12 cellular contexts compared by ENCODE assay signal in the genomic region with DNA sequence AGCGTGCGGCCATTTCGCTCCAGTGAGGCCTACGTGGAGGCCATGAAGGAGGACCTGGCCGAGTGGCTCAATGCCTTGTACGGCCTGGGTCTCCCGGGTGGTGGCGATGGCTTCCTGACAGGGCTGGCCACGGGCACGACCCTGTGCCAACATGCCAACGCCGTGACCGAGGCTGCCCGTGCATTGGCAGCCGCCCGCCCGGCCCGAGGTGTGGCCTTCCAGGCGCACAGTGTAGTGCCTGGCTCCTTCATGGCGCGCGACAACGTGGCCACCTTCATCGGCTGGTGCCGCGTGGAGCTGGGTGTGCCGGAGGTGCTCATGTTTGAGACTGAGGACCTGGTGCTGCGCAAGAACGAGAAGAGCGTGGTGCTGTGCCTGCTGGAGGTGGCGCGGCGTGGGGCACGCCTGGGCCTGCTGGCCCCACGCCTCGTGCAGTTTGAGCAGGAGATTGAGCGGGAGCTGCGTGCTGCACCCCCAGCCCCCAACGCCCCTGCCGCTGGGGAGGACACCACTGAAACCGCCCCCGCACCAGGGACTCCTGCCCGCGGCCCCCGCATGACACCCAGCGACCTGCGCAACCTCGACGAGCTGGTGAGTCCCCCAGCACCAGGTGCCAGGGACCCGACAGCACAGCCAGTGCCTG. TPM values are rescaled to one million over a fixed set of nuclear protein-coding genes. Genes with fewer than 3 reads are reported as not detected.
DNase-seq lines count a peak whose midpoint lies in the region; ATAC-seq and TF ChIP-seq lines count a peak whose summit lies in the region.
"Had no signal": no experiment of that assay in that cellular context is flagged by ENCODE, and none has a peak within 500 bp of the region (broad histone marks: within the 10 kb centered on the region; RNA-seq: fewer than 3 reads in every experiment).

No MANE protein-coding gene starts in this region.

- TF ChIP-seq EP300 in sigmoid colon (IDR thresholded peaks at IDR 0.05): no peak

- ATAC-seq in RWPE2 (ENCODE audit: low read depth): no peak
- no peak for ATAC-seq in HG03460 (IDR thresholded peaks at IDR 0.05; ENCODE audit: unreplicated experiment)

- intact Hi-C loops in Calu3 (cut with micrococcal nuclease; ENCODE audit: unreplicated experiment): no loop called here
- intact Hi-C loops in sigmoid colon (cut with DNase I): no loop called here

- no peak for TF ChIP-seq POLR2A in sigmoid colon (IDR thresholded peaks at IDR 0.05)

- H3K27me3 ChIP-seq in RWPE2 (ENCODE audit: insufficient read depth, poor library complexity, severe bottlenecking) (peaks cover 2% of the 10 kb centered on the region), sigmoid colon (peaks cover 0 to 2% (median under 1%) of the 10 kb centered on the region in 3 donors)

- peaks cover 28% of the 10 kb centered on the region for H3K4me1 Mint-ChIP-seq in Calu3 (ENCODE audit: low read depth, unreplicated experiment)

- H3K4me1 ChIP-seq in RWPE2 (ENCODE audit: insufficient read depth, poor library complexity, severe bottlenecking) (peaks cover 22% of the 10 kb centered on the region), sigmoid colon (peaks cover 0 to 70% (median 54%) of the 10 kb centered on the region in 4 donors)

- H3K9me3 Mint-ChIP-seq in Calu3 (ENCODE audit: low read depth, unreplicated experiment): no peaks in the 10 kb centered on the region
- H3K9me3 Mint-ChIP-seq: activated naive CD4-positive, alpha-beta T cell treated with anti-CD3 and anti-CD28 coated beads for 36 hours had no signal

- H3K9me3 ChIP-seq in RWPE2 (ENCODE audit: severe bottlenecking) (no peaks in the 10 kb centered on the region), sigmoid colon (no peaks in the 10 kb centered on the region)
- H3K9me3 ChIP-seq: SJSA1 had no signal

- H3K36me3 Mint-ChIP-seq in Calu3 (ENCODE audit: insufficient read depth, unreplicated experiment): peaks cover 59% of the 10 kb centered on the region

- H3K27ac Mint-ChIP-seq in Calu3 (ENCODE audit: unreplicated experiment): no peak overlapping the region
- H3K27ac Mint-ChIP-seq: activated naive CD4-positive, alpha-beta T cell treated with anti-CD3 and anti-CD28 coated beads for 36 hours had no signal

- WGBS in sigmoid colon, 2 donors: 83 to 89% methylated on average over 50 of the region's 50 CpGs

- BruUV-seq in Calu3 (replicated peaks; lab: Mats Ljungman, UMichigan): no TSS peak

- DNase-seq in Calu3 (no peak), RWPE2 (ENCODE audit: low spot score) (peak; percentile 64), fibroblast of mammary gland (ENCODE audit: low read depth) (no peak), sigmoid colon (peak; percentile 71), pons (ENCODE audit: low spot score) (no peak), NCI-H2081 (lab: John Stamatoyannopoulos, UW) (no peak), NCI-H446 treated with DMSO at 0.1 percent for 48 hours (lab: John Stamatoyannopoulos, UW) (no peak)
- DNase-seq: activated naive CD4-positive, alpha-beta T cell treated with anti-CD3 and anti-CD28 coated beads for 36 hours; stimulated activated CD4-positive, alpha-beta T cell treated with anti-CD3 and anti-CD28 coated beads, Interleukin-4, amount 100 ng/mL, for 4 hours had no signal

- no peak for TF ChIP-seq CTCF in Calu3 (IDR thresholded peaks at IDR 0.05; ENCODE audit: unreplicated experiment)
- TF ChIP-seq CTCF in RWPE2 (IDR thresholded peaks at IDR 0.05; ENCODE audit: poor library complexity, severe bottlenecking): no peak
- TF ChIP-seq CTCF in fibroblast of mammary gland (conservative IDR thresholded peaks at IDR 0.05; ENCODE audit: control insufficient read depth, insufficient read depth, low read depth, low read length): no peak
- TF ChIP-seq CTCF in sigmoid colon (IDR thresholded peaks at IDR 0.05): no peak

- H3K27me3 Mint-ChIP-seq in Calu3 (ENCODE audit: unreplicated experiment): peaks cover 2% of the 10 kb centered on the region

- CTCF ChIA-PET in Calu3 (lab: Charles Lee): no interaction called here

- peak overlapping the region; percentile 81 for H3K4me3 Mint-ChIP-seq in Calu3 (ENCODE audit: low read depth, unreplicated experiment)

- no peak overlapping the region for H3K4me3 ChIP-seq in RWPE2 (ENCODE audit: severe bottlenecking)
- peak overlapping the region; percentile 72 for H3K4me3 ChIP-seq in fibroblast of mammary gland (ENCODE audit: control insufficient read depth, low read depth, low read length)
- H3K4me3 ChIP-seq in sigmoid colon: peak overlapping the region; percentile 65 to 94 (median 87)

- peak overlapping the region; percentile 76 for H3K27ac ChIP-seq in RWPE2 (ENCODE audit: poor library complexity, severe bottlenecking)
- peak overlapping the region; percentile 86 to 94 (median 88) for H3K27ac ChIP-seq in sigmoid colon
- H3K27ac ChIP-seq: KMS-11 had no signal

- H3K36me3 ChIP-seq in RWPE2 (ENCODE audit: low read depth): no peaks in the 10 kb centered on the region
- H3K36me3 ChIP-seq in sigmoid colon: no peaks in the 10 kb centered on the region

RNA-seq across cellular contexts. Expression of gene GAS2L1, which starts 1.8 kb away (rescaled TPM):
- total RNA-seq in Calu3 (2022) (16.6 and 16.9 TPM in 2 replicates), sigmoid colon (10 to 100 TPM; 14.0 to 25.2 (median 19.3) TPM)
- 10 to 100 TPM; 12.0 to 27.5 (median 23.8) TPM for polyA plus RNA-seq in sigmoid colon

RNA-seq across cellular contexts. Expression of gene RASL10A, which starts 7.2 kb away (rescaled TPM):
- total RNA-seq in Calu3 (2022) (1.6 and 2.2 TPM in 2 replicates), sigmoid colon (1 to 10 TPM in 2 of 4 donors, under 1 TPM in 2; 0.33 to 1.7 (median 0.92) TPM)
- 1 to 10 TPM in 1 of 3 donors, not detected in 2; 3.0 TPM for polyA plus RNA-seq in sigmoid colon
- total RNA-seq: activated naive CD4-positive, alpha-beta T cell treated with anti-CD3 and anti-CD28 coated beads for 36 hours; SJSA1 had no signal

RNA-seq across cellular contexts. Expression of gene EWSR1, which starts 40.2 kb away (rescaled TPM):
- total RNA-seq in Calu3 (2022) (368 and 374 TPM in 2 replicates), sigmoid colon (100 to 1,000 TPM; 170 to 233 (median 177) TPM)
- 100 to 1,000 TPM in 1 of 3 donors, 10 to 100 TPM in 2; 81.4 to 182 (median 83.5) TPM for polyA plus RNA-seq in sigmoid colon

RNA-seq across cellular contexts. Expression of gene RHBDD3, which starts 40.5 kb away (rescaled TPM):
- total RNA-seq in Calu3 (2022): 51.5 and 51.7 TPM in 2 replicates
- total RNA-seq in sigmoid colon: 10 to 100 TPM; 16.1 to 20.5 (median 18.0) TPM
- 10 to 100 TPM in 1 of 3 donors, 1 to 10 TPM in 2; 5.4 to 40.7 (median 8.3) TPM for polyA plus RNA-seq in sigmoid colon

Comparison
In these comparisons a context has a peak if more than half of its experiments do, and no peak if none do; other contexts are left out.
1. DNase-seq: peak in RWPE2 (single experiment) and sigmoid colon (single experiment); none in Calu3 (single experiment), fibroblast of mammary gland (single experiment), pons (single experiment), NCI-H2081 (0 of 2) and NCI-H446 treated with DMSO at 0.1 percent for 48 hours (single experiment).